In genomic region chr12:47740536-47741339, GRCh38 we compare ENCODE assay signal across 10 cellular contexts. TPM values are rescaled to one million over a fixed set of nuclear protein-coding genes. Genes with fewer than 3 reads are reported as not detected.
DNase-seq lines count a peak whose midpoint lies in the region; ATAC-seq and TF ChIP-seq lines count a peak whose summit lies in the region.
"Had no signal": no experiment of that assay in that cellular context is flagged by ENCODE, and none has a peak within 500 bp of the region (broad histone marks: within the 10 kb centered on the region; RNA-seq: fewer than 3 reads in every experiment).

No MANE protein-coding gene starts in this region.

- H3K4me1 ChIP-seq in subcutaneous abdominal adipose tissue (ENCODE audit: control insufficient read depth in 5 of 5, insufficient read depth in 5 of 5, low read length in 5 of 5) = peaks cover 17 to 77% (median 45%) of the 10 kb centered on the region in 5 donors

- TF ChIP-seq CTCF in brain (conservative IDR thresholded peaks at IDR 0.05) (no peak), WTC11 (IDR thresholded peaks at IDR 0.05) (no peak)

- H3K36me3 Mint-ChIP-seq in activated CD4-positive, alpha-beta T cell treated with anti-CD3 and anti-CD28 coated beads, Interleukin-2, amount 10 ng/mL, durations not matched to agents 7 days and 5 days (ENCODE audit: low read depth) = no peaks in the 10 kb centered on the region
- H3K36me3 Mint-ChIP-seq in brain (no peaks in the 10 kb centered on the region), WTC11 (no peaks in the 10 kb centered on the region)

- no peak overlapping the region for H3K4me3 ChIP-seq in subcutaneous abdominal adipose tissue (ENCODE audit: low read depth in 1 of 5, low read length in 5 of 5)
- H3K4me3 ChIP-seq: A549, thoracic aorta had no signal

- no peaks in the 10 kb centered on the region for H3K9me3 ChIP-seq in subcutaneous abdominal adipose tissue (ENCODE audit: control insufficient read depth in 5 of 5, low read length in 5 of 5)
- H3K9me3 ChIP-seq: A549, thoracic aorta had no signal

- H3K36me3 ChIP-seq in subcutaneous abdominal adipose tissue (ENCODE audit: control insufficient read depth in 5 of 5, insufficient read depth in 5 of 5, low read length in 5 of 5) = peaks cover 0 to 33% (median 11%) of the 10 kb centered on the region in 5 donors
- H3K36me3 ChIP-seq: thoracic aorta had no signal

- ATAC-seq in HG03095 (IDR thresholded peaks at IDR 0.05; ENCODE audit: unreplicated experiment) = peak; percentile 33
- no peak for ATAC-seq in WTC11
- ATAC-seq: A549 had no signal

- peak overlapping the region; percentile 13 for H3K27ac Mint-ChIP-seq in activated CD4-positive, alpha-beta T cell treated with anti-CD3 and anti-CD28 coated beads, Interleukin-2, amount 10 ng/mL, durations not matched to agents 7 days and 5 days
- H3K27ac Mint-ChIP-seq in brain (peak overlapping the region; percentile 80 to 96 (median 89)), WTC11 (no peak overlapping the region)

- H3K9ac ChIP-seq in subcutaneous abdominal adipose tissue (ENCODE audit: low read length in 5 of 5) = peak overlapping the region in 2 of 5 donors; percentile 23 to 39

- CTCF ChIA-PET in activated CD4-positive, alpha-beta T cell treated with anti-CD3 and anti-CD28 coated beads, Interleukin-2, amount 10 ng/mL, durations not matched to agents 7 days and 5 days (lab: Charles Lee) = interaction anchor here (0.8 to 9.8 kb wide), 22 partner anchors 7 to 417 kb away, joined by 3 to 162 read pairs (median 8); partner anchors contain the start of genes ASB8, ENDOU and RAPGEF3
- CTCF ChIA-PET in WTC11 (lab: Charles Lee) = interaction anchor here (0.8 to 15.4 kb wide), 15 partner anchors 15 to 209 kb away, joined by 3 to 735 read pairs (median 14); partner anchors contain the start of genes RAPGEF3 and SLC48A1

- peaks cover 0 to 3% (median 0%) of the 10 kb centered on the region in 5 donors for H3K27me3 ChIP-seq in subcutaneous abdominal adipose tissue (ENCODE audit: control insufficient read depth in 5 of 5, insufficient read depth in 4 of 5, low read length in 5 of 5)

- peak overlapping the region; percentile 57 for H3K27ac ChIP-seq in subcutaneous abdominal adipose tissue (ENCODE audit: low read depth, low read length)
- H3K27ac ChIP-seq: thoracic aorta had no signal

- H3K4me3 Mint-ChIP-seq in activated CD4-positive, alpha-beta T cell treated with anti-CD3 and anti-CD28 coated beads, Interleukin-2, amount 10 ng/mL, durations not matched to agents 7 days and 5 days = peak overlapping the region; percentile 8
- peak overlapping the region in 3 of 5 experiments; percentile 22 to 56 (median 24) for H3K4me3 Mint-ChIP-seq in brain
- H3K4me3 Mint-ChIP-seq in WTC11 = no peak overlapping the region

- H3K9me3 Mint-ChIP-seq in activated CD4-positive, alpha-beta T cell treated with anti-CD3 and anti-CD28 coated beads, Interleukin-2, amount 10 ng/mL, durations not matched to agents 7 days and 5 days = no peaks in the 10 kb centered on the region
- H3K9me3 Mint-ChIP-seq in brain (no peaks in the 10 kb centered on the region), WTC11 (no peaks in the 10 kb centered on the region)

- POLR2A ChIA-PET in activated CD4-positive, alpha-beta T cell treated with anti-CD3 and anti-CD28 coated beads, Interleukin-2, amount 10 ng/mL, durations not matched to agents 7 days and 5 days (lab: Charles Lee) = interaction anchor here (0.6 to 1.1 kb wide), 2 partner anchors 100 to 107 kb away, joined by 3 to 4 read pairs; no protein-coding TSS in a partner anchor
- POLR2A ChIA-PET in WTC11 (lab: Charles Lee) = interaction anchor here (1.0 to 1.2 kb wide), 2 partner anchors 18 to 39 kb away, joined by 3 read pairs; partner anchors contain the start of gene RAPGEF3

- no peak for DNase-seq in activated CD4-positive, alpha-beta T cell treated with anti-CD3 and anti-CD28 coated beads, Interleukin-2, amount 10 ng/mL, durations not matched to agents 7 days and 5 days
- DNase-seq in activated CD4-positive, alpha-beta T cell treated with anti-CD3 and anti-CD28 coated beads for 48 hours = no peak
- no peak for DNase-seq in HPDE6-E6E7 (ENCODE audit: extremely low spot score)
- DNase-seq in WTC11 (ENCODE audit: low spot score) = no peak
- no peak for DNase-seq in putamen (ENCODE audit: low spot score)

- H3K27me3 Mint-ChIP-seq in activated CD4-positive, alpha-beta T cell treated with anti-CD3 and anti-CD28 coated beads, Interleukin-2, amount 10 ng/mL, durations not matched to agents 7 days and 5 days = peaks cover 8% of the 10 kb centered on the region
- H3K27me3 Mint-ChIP-seq in brain (peaks cover 9% of the 10 kb centered on the region), WTC11 (ENCODE audit: low read depth) (peaks cover 10% of the 10 kb centered on the region)

- peaks cover 17% of the 10 kb centered on the region for H3K4me1 Mint-ChIP-seq in activated CD4-positive, alpha-beta T cell treated with anti-CD3 and anti-CD28 coated beads, Interleukin-2, amount 10 ng/mL, durations not matched to agents 7 days and 5 days
- H3K4me1 Mint-ChIP-seq in brain = peaks cover 88% of the 10 kb centered on the region
- H3K4me1 Mint-ChIP-seq in WTC11 = peaks cover 35% of the 10 kb centered on the region

TF ChIP-seq in WTC11, 78 proteins besides CTCF, POLR2A, EP300 and RAD21:
- TF ChIP-seq E2F1 (CRISPR knock-in tag; IDR thresholded peaks at IDR 0.05) = no peak

RNA-seq across cellular contexts. Expression of gene ENDOU, which starts 15.4 kb away (rescaled TPM):
- not detected for total RNA-seq in activated CD4-positive, alpha-beta T cell treated with anti-CD3 and anti-CD28 coated beads, Interleukin-2, amount 10 ng/mL, durations not matched to agents 7 days and 5 days
- 0.80 TPM for polyA plus RNA-seq in brain (ENCODE audit: insufficient read depth, low read depth, low replicate concordance)
- total RNA-seq in WTC11 (2021) = not detected in 3 replicates
- polyA plus RNA-seq: A549 had no signal

RNA-seq across cellular contexts. Expression of gene RAPGEF3, which starts 17.9 kb away (rescaled TPM):
- under 1 TPM in 1 of 2 experiments, not detected in 1; 0.15 TPM for total RNA-seq in activated CD4-positive, alpha-beta T cell treated with anti-CD3 and anti-CD28 coated beads, Interleukin-2, amount 10 ng/mL, durations not matched to agents 7 days and 5 days
- polyA plus RNA-seq in brain (ENCODE audit: insufficient read depth, low read depth, low replicate concordance) = 10.3 TPM
- 9.0 to 13.3 TPM (median 9.7 TPM) in 3 replicates for total RNA-seq in WTC11 (2021)

RNA-seq across cellular contexts. Expression of gene SLC48A1, which starts 32.3 kb away (rescaled TPM):
- 1 to 10 TPM; 7.9 to 9.1 TPM for total RNA-seq in activated CD4-positive, alpha-beta T cell treated with anti-CD3 and anti-CD28 coated beads, Interleukin-2, amount 10 ng/mL, durations not matched to agents 7 days and 5 days
- polyA plus RNA-seq in brain (ENCODE audit: insufficient read depth, low read depth, low replicate concordance) = 77.4 TPM
- total RNA-seq in WTC11 (2021) = 13.5 to 16.8 TPM (median 13.8 TPM) in 3 replicates

RNA-seq across cellular contexts. Expression of gene RPAP3, which starts 34.9 kb away (rescaled TPM):
- 10 to 100 TPM; 40.3 to 42.9 TPM for total RNA-seq in activated CD4-positive, alpha-beta T cell treated with anti-CD3 and anti-CD28 coated beads, Interleukin-2, amount 10 ng/mL, durations not matched to agents 7 days and 5 days
- 6.2 TPM for polyA plus RNA-seq in brain (ENCODE audit: insufficient read depth, low read depth, low replicate concordance)
- total RNA-seq in WTC11 (2021) = 34.4 to 44.3 TPM (median 40.6 TPM) in 3 replicates
